13 cellular contexts compared by ENCODE assay signal in genomic region chr20:60113771-60114170, GRCh38.
"Had no signal": no experiment of that assay in that cellular context is flagged by ENCODE, and none has a peak within 500 bp of the region (broad histone marks: within the 10 kb centered on the region; RNA-seq: fewer than 3 reads in every experiment).

No MANE protein-coding gene starts in this region.

- ATAC-seq: activated naive CD4-positive, alpha-beta T cell treated with anti-CD3 and anti-CD28 coated beads, Interleukin-2, amount 50 U/mL, for 72 hours; pancreas; sciatic nerve; T-helper 17 cell had no signal

- H3K4me1 ChIP-seq: pancreas, thyroid gland had no signal

- H3K4me3 ChIP-seq: adrenal gland, lower lobe of right lung, pancreas, thyroid gland had no signal

- DNase-seq: activated CD4-positive, alpha-beta T cell treated with anti-CD3 and anti-CD28 coated beads, Interleukin-2, amount 50 U/mL, for 4 hours; activated gamma-delta T cell treated with Interleukin-2 at 50 U/mL for 16 hours; activated T-cell treated with anti-CD3 and anti-CD28 coated beads for 4 hours; adrenal gland; lower lobe of right lung; natural killer cell; pancreas; stimulated activated CD4-positive, alpha-beta T cell treated with anti-CD3 and anti-CD28 coated beads, Interleukin-4, amount 100 ng/mL, for 4 hours; T-helper 17 cell had no signal

- H3K27me3 ChIP-seq: adrenal gland, thyroid gland had no signal

- H3K36me3 ChIP-seq: adrenal gland, lower lobe of right lung, pancreas, thyroid gland had no signal

- H3K9me3 ChIP-seq: adrenal gland, lower lobe of right lung, pancreas, thyroid gland had no signal

- FAIRE-seq: bronchial epithelial cell, pancreas had no signal

- H3K27ac ChIP-seq: adrenal gland, lower lobe of right lung, pancreas, thyroid gland had no signal
